In the genomic region with DNA sequence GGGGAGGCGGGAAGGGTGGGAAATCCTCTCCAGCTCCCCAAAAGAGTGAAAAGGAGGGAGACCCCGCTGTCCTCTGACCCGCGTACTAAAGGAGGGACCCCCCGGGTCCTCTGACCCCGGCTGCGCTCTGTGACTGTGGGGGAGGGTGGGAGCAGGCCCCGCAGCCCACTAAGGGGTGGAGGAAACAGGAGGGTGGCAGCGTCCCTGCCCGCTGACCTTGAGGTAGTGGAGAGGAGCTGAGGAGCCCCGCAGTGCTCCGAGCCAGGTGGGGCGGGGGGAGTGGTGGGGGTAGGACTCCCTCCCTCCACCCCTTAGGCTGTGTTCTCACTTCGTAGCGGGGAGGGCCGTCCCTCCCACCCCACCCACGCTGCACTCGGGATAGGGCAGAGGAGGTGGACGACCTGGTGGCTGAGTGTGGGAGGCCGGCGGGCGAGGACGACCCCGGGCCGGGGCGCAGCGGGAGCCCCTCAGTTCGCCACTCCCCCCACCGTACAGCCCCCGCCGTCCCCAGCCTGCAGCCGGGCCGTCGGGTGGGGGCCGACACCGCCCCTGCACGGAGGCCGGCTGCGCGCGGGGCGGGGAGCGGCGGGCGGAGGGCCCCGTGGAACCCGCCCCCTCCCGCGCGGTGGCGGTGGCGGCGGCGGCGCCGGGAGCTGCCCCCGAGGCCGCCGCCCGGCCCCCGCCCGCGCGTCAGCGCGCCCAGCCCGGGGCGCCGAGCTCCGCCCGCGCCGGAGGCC, we compare ENCODE assay signal across 9 cellular contexts. TPM values are rescaled to one million over a fixed set of nuclear protein-coding genes. Genes with fewer than 3 reads are reported as not detected.
DNase-seq lines count a peak whose midpoint lies in the region; ATAC-seq and TF ChIP-seq lines count a peak whose summit lies in the region.
"Had no signal": no experiment of that assay in that cellular context is flagged by ENCODE, and none has a peak within 500 bp of the region (broad histone marks: within the 10 kb centered on the region; RNA-seq: fewer than 3 reads in every experiment).

Gene ADCY2 (plus strand): TSS at position 707 of the 737 bp plus-strand sequence. CDS start 159 bp downstream, outside the sequence.

- CTCF ChIA-PET in Caco-2 (lab: Charles Lee) = no interaction called here

- H3K4me1 ChIP-seq in Caco-2 (no peaks in the 10 kb centered on the region), iPS DF 6.9 (ENCODE audit: control insufficient read depth, insufficient read depth, low read length) (peaks cover 7% of the 10 kb centered on the region)

- no peak for DNase-seq in Caco-2
- no peak for DNase-seq in activated naive CD8-positive, alpha-beta T cell treated with anti-CD3 and anti-CD28 coated beads, Interleukin-2, amount 10 ng/mL, durations not matched to agents 7 days and 5 days
- DNase-seq in iPS DF 6.9 (ENCODE audit: low read depth, low spot score) = no peak
- DNase-seq in progenitor cell of endocrine pancreas (ENCODE audit: low spot score, unreplicated experiment) = peak; percentile 16
- no peak for DNase-seq in activated T-cell treated with anti-CD3 and anti-CD28 coated beads, Interleukin-2, amount 50 U/mL, for 24 hours
- DNase-seq in OCI-M2 (lab: John Stamatoyannopoulos, UW; ENCODE audit: unreplicated experiment) = no peak
- DNase-seq: activated T-cell treated with anti-CD3 and anti-CD28 coated beads, Interleukin-2, amount 50 U/mL, for 1 hour had no signal

- no peaks in the 10 kb centered on the region for H3K36me3 Mint-ChIP-seq in Caco-2 (ENCODE audit: insufficient read depth, unreplicated experiment)
- no peaks in the 10 kb centered on the region for H3K36me3 Mint-ChIP-seq in activated naive CD8-positive, alpha-beta T cell treated with anti-CD3 and anti-CD28 coated beads, Interleukin-2, amount 10 ng/mL, durations not matched to agents 7 days and 5 days
- H3K36me3 Mint-ChIP-seq in progenitor cell of endocrine pancreas (ENCODE audit: insufficient read depth) = no peaks in the 10 kb centered on the region
- no peaks in the 10 kb centered on the region for H3K36me3 Mint-ChIP-seq in activated T-cell treated with anti-CD3 and anti-CD28 coated beads, Interleukin-2, amount 50 U/mL, for 24 hours (ENCODE audit: low read depth)

- no peak within 1 kb of the TSS for H3K27ac Mint-ChIP-seq in Caco-2 (ENCODE audit: unreplicated experiment)
- peak within 1 kb of the TSS; percentile 28 for H3K27ac Mint-ChIP-seq in activated naive CD8-positive, alpha-beta T cell treated with anti-CD3 and anti-CD28 coated beads, Interleukin-2, amount 10 ng/mL, durations not matched to agents 7 days and 5 days
- H3K27ac Mint-ChIP-seq in progenitor cell of endocrine pancreas = peak within 1 kb of the TSS; percentile 59
- no peak within 1 kb of the TSS for H3K27ac Mint-ChIP-seq in activated T-cell treated with anti-CD3 and anti-CD28 coated beads, Interleukin-2, amount 50 U/mL, for 24 hours

- H3K9me3 ChIP-seq in Caco-2 (no peaks in the 10 kb centered on the region), iPS DF 6.9 (ENCODE audit: control insufficient read depth, insufficient read depth, low read length) (no peaks in the 10 kb centered on the region)

- H3K27me3 ChIP-seq in Caco-2 (replicated peaks; ENCODE audit: control insufficient read depth, insufficient read depth, low read length) (no peaks in the 10 kb centered on the region), iPS DF 6.9 (ENCODE audit: control insufficient read depth, insufficient read depth, low read length) (no peaks in the 10 kb centered on the region)

- WGBS in iPS DF 6.9 (ENCODE audit: insufficient coverage, insufficient read length) = no CpG with 5 or more reads among the region's 73 CpGs

- H3K36me3 ChIP-seq in Caco-2 (ENCODE audit: control insufficient read depth, insufficient read depth, low read length) (no peaks in the 10 kb centered on the region), iPS DF 6.9 (ENCODE audit: control insufficient read depth, insufficient read depth, low read length) (no peaks in the 10 kb centered on the region)

- no TSS peak for BruUV-seq in Caco-2 (replicated peaks; lab: Mats Ljungman, UMichigan)

- no peaks in the 10 kb centered on the region for H3K4me1 Mint-ChIP-seq in Caco-2 (ENCODE audit: low read depth, unreplicated experiment)
- H3K4me1 Mint-ChIP-seq in activated naive CD8-positive, alpha-beta T cell treated with anti-CD3 and anti-CD28 coated beads, Interleukin-2, amount 10 ng/mL, durations not matched to agents 7 days and 5 days = peaks cover 3% of the 10 kb centered on the region
- H3K4me1 Mint-ChIP-seq in progenitor cell of endocrine pancreas (ENCODE audit: low read depth) = peaks cover 23% of the 10 kb centered on the region
- H3K4me1 Mint-ChIP-seq in activated T-cell treated with anti-CD3 and anti-CD28 coated beads, Interleukin-2, amount 50 U/mL, for 24 hours (ENCODE audit: low read depth) = peaks cover 6% of the 10 kb centered on the region

- POLR2A ChIA-PET in Caco-2 (lab: Charles Lee) = no interaction called here
- POLR2A ChIA-PET in activated naive CD8-positive, alpha-beta T cell treated with anti-CD3 and anti-CD28 coated beads, Interleukin-2, amount 10 ng/mL, durations not matched to agents 7 days and 5 days (lab: Charles Lee) = no interaction called here

- H3K4me3 ChIP-seq in Caco-2 (ENCODE audit: low read depth, low read length) = peak within 1 kb of the TSS; percentile 21; the same call in 1 of the 2 replicates
- H3K4me3 ChIP-seq in iPS DF 6.9 (ENCODE audit: low read length) = peak within 1 kb of the TSS; percentile 88

- H3K4me3 Mint-ChIP-seq in Caco-2 (ENCODE audit: unreplicated experiment) (peak within 1 kb of the TSS; percentile 38), progenitor cell of endocrine pancreas (ENCODE audit: low read depth) (peak within 1 kb of the TSS; percentile 71)
- H3K4me3 Mint-ChIP-seq in activated naive CD8-positive, alpha-beta T cell treated with anti-CD3 and anti-CD28 coated beads, Interleukin-2, amount 10 ng/mL, durations not matched to agents 7 days and 5 days = no peak within 1 kb of the TSS
- H3K4me3 Mint-ChIP-seq in activated T-cell treated with anti-CD3 and anti-CD28 coated beads, Interleukin-2, amount 50 U/mL, for 24 hours = no peak within 1 kb of the TSS

- H3K9me3 Mint-ChIP-seq in Caco-2 (ENCODE audit: unreplicated experiment) (no peaks in the 10 kb centered on the region), progenitor cell of endocrine pancreas (ENCODE audit: low read depth) (no peaks in the 10 kb centered on the region)
- H3K9me3 Mint-ChIP-seq in activated naive CD8-positive, alpha-beta T cell treated with anti-CD3 and anti-CD28 coated beads, Interleukin-2, amount 10 ng/mL, durations not matched to agents 7 days and 5 days = peaks cover 1% of the 10 kb centered on the region
- H3K9me3 Mint-ChIP-seq in activated T-cell treated with anti-CD3 and anti-CD28 coated beads, Interleukin-2, amount 50 U/mL, for 24 hours = no peaks in the 10 kb centered on the region

- TF ChIP-seq CTCF in Caco-2 (IDR thresholded peaks at IDR 0.05; ENCODE audit: insufficient read depth in 1 of 2, low read depth in 1 of 2, low read length in 1 of 2, severe bottlenecking in 1 of 2, unreplicated experiment in 1 of 2) (no peak), progenitor cell of endocrine pancreas (IDR thresholded peaks at IDR 0.05; ENCODE audit: unreplicated experiment) (no peak)

- H3K27me3 Mint-ChIP-seq in Caco-2 (ENCODE audit: insufficient read depth, unreplicated experiment) = peaks cover 16% of the 10 kb centered on the region
- H3K27me3 Mint-ChIP-seq in activated naive CD8-positive, alpha-beta T cell treated with anti-CD3 and anti-CD28 coated beads, Interleukin-2, amount 10 ng/mL, durations not matched to agents 7 days and 5 days = peaks cover 45% of the 10 kb centered on the region
- H3K27me3 Mint-ChIP-seq in progenitor cell of endocrine pancreas = peaks cover 55% of the 10 kb centered on the region
- peaks cover 52% of the 10 kb centered on the region for H3K27me3 Mint-ChIP-seq in activated T-cell treated with anti-CD3 and anti-CD28 coated beads, Interleukin-2, amount 50 U/mL, for 24 hours

- intact Hi-C loops in Caco-2 (cut with micrococcal nuclease; ENCODE audit: unreplicated experiment) = loop anchor here (10.0 kb wide), 1 partner anchor 349 kb away; no protein-coding TSS in a partner anchor

- ATAC-seq in activated naive CD8-positive, alpha-beta T cell treated with anti-CD3 and anti-CD28 coated beads, Interleukin-2, amount 10 ng/mL, durations not matched to agents 7 days and 5 days (ENCODE audit: low read depth) = no peak
- ATAC-seq in GM21737 (IDR thresholded peaks at IDR 0.05; ENCODE audit: unreplicated experiment) (no peak), HG02938 (IDR thresholded peaks at IDR 0.05; ENCODE audit: unreplicated experiment) (no peak)

- H3K27ac ChIP-seq in iPS DF 6.9 (ENCODE audit: low read length) = no peak within 1 kb of the TSS

RNA-seq across cellular contexts. Expression of gene ADCY2, which starts in this region (rescaled TPM):
- total RNA-seq in Caco-2 (2022) (not detected in 2 replicates), progenitor cell of endocrine pancreas (4.5 and 8.7 TPM in 2 replicates)
- total RNA-seq in activated naive CD8-positive, alpha-beta T cell treated with anti-CD3 and anti-CD28 coated beads, Interleukin-2, amount 10 ng/mL, durations not matched to agents 7 days and 5 days = not detected

Comparison
In these comparisons a context has a peak if more than half of its experiments do, and no peak if none do; other contexts are left out.
1. H3K27ac Mint-ChIP-seq: peak in activated naive CD8-positive, alpha-beta T cell treated with anti-CD3 and anti-CD28 coated beads, Interleukin-2, amount 10 ng/mL, durations not matched to agents 7 days and 5 days (single experiment) and progenitor cell of endocrine pancreas (single experiment); none in Caco-2 (single experiment) and activated T-cell treated with anti-CD3 and anti-CD28 coated beads, Interleukin-2, amount 50 U/mL, for 24 hours (single experiment).
2. H3K4me3 Mint-ChIP-seq: peak in Caco-2 (single experiment) and progenitor cell of endocrine pancreas (single experiment); none in activated naive CD8-positive, alpha-beta T cell treated with anti-CD3 and anti-CD28 coated beads, Interleukin-2, amount 10 ng/mL, durations not matched to agents 7 days and 5 days (single experiment) and activated T-cell treated with anti-CD3 and anti-CD28 coated beads, Interleukin-2, amount 50 U/mL, for 24 hours (single experiment).